19 cellular contexts compared by ENCODE assay signal in genomic region chr6:130959938-130960337, GRCh38.
DNase-seq lines count a peak whose midpoint lies in the region; ATAC-seq and TF ChIP-seq lines count a peak whose summit lies in the region.
"Had no signal": no experiment of that assay in that cellular context is flagged by ENCODE, and none has a peak within 500 bp of the region (broad histone marks: within the 10 kb centered on the region; RNA-seq: fewer than 3 reads in every experiment).

No MANE protein-coding gene starts in this region.

- H3K79me2 ChIP-seq in fibroblast of lung (ENCODE audit: control insufficient read depth, insufficient read depth, low read length) = peaks cover 74% of the 10 kb centered on the region

- H3K27ac ChIP-seq in IMR-90 (ENCODE audit: insufficient read depth, low read length) (no peak overlapping the region), Panc1 (ENCODE audit: low read length) (peak overlapping the region; percentile 7; the same call in 1 of the 2 replicates), fibroblast of lung (ENCODE audit: insufficient read depth, low read length) (no peak overlapping the region)
- H3K27ac ChIP-seq: 22Rv1, A549, BLaER1, HL-60 had no signal

- H3K23ac ChIP-seq in IMR-90 (ENCODE audit: low read depth, low read length) = 0 out of 2 replicates have a peak overlapping the region, but pooled peaks have one; percentile 60

- no peak overlapping the region for H3K56ac ChIP-seq in IMR-90 (ENCODE audit: extremely low read depth, insufficient read depth, low read length)

- no peak overlapping the region for H2BK120ac ChIP-seq in IMR-90 (ENCODE audit: low read depth, low read length)

- H4K20me1 ChIP-seq in IMR-90 (ENCODE audit: insufficient read depth, low read length) = peaks cover 42% of the 10 kb centered on the region; the same call in 1 of the 2 replicates
- no peaks in the 10 kb centered on the region for H4K20me1 ChIP-seq in fibroblast of lung (ENCODE audit: control insufficient read depth, extremely low read depth, insufficient read depth, low read length)
- H4K20me1 ChIP-seq: BLaER1 had no signal

- H3K9ac ChIP-seq in IMR-90 (ENCODE audit: low read depth, low read length) = no peak overlapping the region
- H3K9ac ChIP-seq in fibroblast of lung (ENCODE audit: insufficient read depth, low read length) = no peak overlapping the region
- H3K9ac ChIP-seq: BLaER1 had no signal

- intact Hi-C loops in IMR-90 (cut with micrococcal nuclease) = no loop called here
- intact Hi-C loops in Panc1 (cut with micrococcal nuclease; ENCODE audit: unreplicated experiment) = no loop called here

- TF ChIP-seq POLR2A in IMR-90 (IDR thresholded peaks at IDR 0.05; ENCODE audit: low read depth, low read length) = no peak

- TF ChIP-seq RAD21 in IMR-90 (IDR thresholded peaks at IDR 0.05; ENCODE audit: low read length) = no peak

- no peak for TF ChIP-seq CTCF in IMR-90 (conservative IDR thresholded peaks at IDR 0.05; ENCODE audit: low read depth, low read length)
- no peak for TF ChIP-seq CTCF in Panc1 (IDR thresholded peaks at IDR 0.05)
- TF ChIP-seq CTCF in fibroblast of lung (conservative IDR thresholded peaks at IDR 0.05 in 1 of 2, IDR thresholded peaks at IDR 0.05 in 1 of 2; ENCODE audit: low read depth in 1 of 2, low read length in 2 of 2) = no peak

- H3K9me3 ChIP-seq in IMR-90 (ENCODE audit: control insufficient read depth, insufficient read depth, low read length) (no peaks in the 10 kb centered on the region), Panc1 (ENCODE audit: control insufficient read depth, insufficient read depth, low read depth, low read length) (no peaks in the 10 kb centered on the region), fibroblast of lung (ENCODE audit: control insufficient read depth, insufficient read depth, low read depth, low read length) (no peaks in the 10 kb centered on the region)
- H3K9me3 ChIP-seq: A549, HAP-1 had no signal

- no CpG with 5 or more reads among the region's 1 CpG for WGBS in IMR-90 (ENCODE audit: extremely low coverage in 2 of 2, insufficient read length in 1 of 2), 2 experiments

- H3K27me3 ChIP-seq in IMR-90 (ENCODE audit: control insufficient read depth, insufficient read depth, low read length) = no peaks in the 10 kb centered on the region
- H3K27me3 ChIP-seq in Panc1 (ENCODE audit: control insufficient read depth, insufficient read depth, low read length) = no peaks in the 10 kb centered on the region
- no peaks in the 10 kb centered on the region for H3K27me3 ChIP-seq in fibroblast of lung (ENCODE audit: control insufficient read depth, insufficient read depth, low read length)
- H3K27me3 ChIP-seq: BLaER1 had no signal

- peaks cover 10% of the 10 kb centered on the region for H3K4me1 ChIP-seq in IMR-90 (ENCODE audit: control insufficient read depth, insufficient read depth, low read length)
- peaks cover 13% of the 10 kb centered on the region for H3K4me1 ChIP-seq in Panc1 (ENCODE audit: control insufficient read depth, insufficient read depth, low read length)
- no peaks in the 10 kb centered on the region for H3K4me1 ChIP-seq in fibroblast of lung (ENCODE audit: control insufficient read depth, extremely low read depth, insufficient read depth, low read length)
- H3K4me1 ChIP-seq: A549, HAP-1 had no signal

- peaks cover 55 to 72% of the 10 kb centered on the region in 2 experiments for H3K79me1 ChIP-seq in IMR-90 (ENCODE audit: low read depth in 1 of 2, low read length in 2 of 2)

- peak; percentile 7 for DNase-seq in Daoy (ENCODE audit: low read depth)
- DNase-seq in IMR-90 = peak; percentile 67
- no peak for DNase-seq in Panc1 (ENCODE audit: low read depth, low spot score)
- peak; percentile 51 to 80 for DNase-seq in fibroblast of lung (ENCODE audit: low read depth in 2 of 2)
- no peak for DNase-seq in HUDEP-2 (lab: John Stamatoyannopoulos, UW; ENCODE audit: unreplicated experiment in 76 of 76)
- no peak for DNase-seq in HCEC 1CT
- DNase-seq in cerebellum (ENCODE audit: low spot score) = no peak
- DNase-seq in T-helper 2 cell = no peak
- DNase-seq: AML-193; CD4-positive, alpha-beta memory T cell; DMS79 treated with DMSO at 0.1 percent for 48 hours; EL had no signal

- no peak overlapping the region for H2BK20ac ChIP-seq in IMR-90 (ENCODE audit: low read depth, low read length)

- CTCF ChIA-PET in IMR-90 (lab: Yijun Ruan, JAX) = interaction anchor here (0.5 to 1.2 kb wide), 2 partner anchors 8 to 658 kb away, joined by 3 to 10 read pairs; no protein-coding TSS in a partner anchor
- CTCF ChIA-PET in Panc1 (lab: Charles Lee) = no interaction called here

- H4K91ac ChIP-seq in IMR-90 (ENCODE audit: insufficient read depth, low read depth, low read length) = no peak overlapping the region

- no peak overlapping the region for H4K8ac ChIP-seq in IMR-90 (ENCODE audit: low read depth in 2 of 2, low read length in 2 of 2)

- H4K5ac ChIP-seq in IMR-90 (ENCODE audit: low read depth, low read length) = no peak overlapping the region

- H3K9me1 ChIP-seq in IMR-90 (ENCODE audit: insufficient read depth, low read length) = peaks cover 7% of the 10 kb centered on the region

- H2BK15ac ChIP-seq in IMR-90 (ENCODE audit: low read depth, low read length) = no peak overlapping the region

- POLR2A ChIA-PET in IMR-90 (lab: Charles Lee; ENCODE audit: unreplicated experiment) = no interaction called here
- POLR2A ChIA-PET in Panc1 (lab: Charles Lee) = no interaction called here

- no peak overlapping the region for H2BK5ac ChIP-seq in IMR-90 (ENCODE audit: low read depth, low read length, poor library complexity, severe bottlenecking)

- dilution Hi-C loops in IMR-90 (cut with HindIII; ENCODE audit: low sequenced_read_pairs, unreplicated experiment) = no loop called here

- in situ Hi-C loops in IMR-90 (cut with MboI; ENCODE audit: low sequenced_read_pairs) (no loop called here), Panc1 (cut with HindIII; ENCODE audit: low pct_unique_long_range_greater_than_20kb, low sequenced_read_pairs) (no loop called here)

- BruUV-seq in IMR-90 (replicated peaks; lab: Mats Ljungman, UMichigan) (no TSS peak), Panc1 (replicated peaks; lab: Mats Ljungman, UMichigan) (no TSS peak)

- H2AK5ac ChIP-seq in IMR-90 (ENCODE audit: low read depth, low read length) = no peak overlapping the region

- H3K18ac ChIP-seq in IMR-90 (ENCODE audit: low read depth, low read length) = no peak overlapping the region

- H2AK9ac ChIP-seq in IMR-90 (replicated peaks; ENCODE audit: low read depth, low read length, poor library complexity) = no peak overlapping the region

- H3K36me3 ChIP-seq in IMR-90 (ENCODE audit: control insufficient read depth, insufficient read depth, low read length) (peaks cover 6% of the 10 kb centered on the region), Panc1 (ENCODE audit: control insufficient read depth, insufficient read depth, low read length) (no peaks in the 10 kb centered on the region), fibroblast of lung (ENCODE audit: control insufficient read depth, insufficient read depth, low read length) (peaks cover 2% of the 10 kb centered on the region)
- H3K36me3 ChIP-seq: HAP-1 had no signal

- H3K4me2 ChIP-seq in IMR-90 (ENCODE audit: low read depth, low read length) (no peak overlapping the region), fibroblast of lung (ENCODE audit: extremely low read depth, insufficient read depth, low read length) (no peak overlapping the region)
- H3K4me2 ChIP-seq: A549, BLaER1 had no signal

- ATAC-seq in IMR-90 (ENCODE audit: low read depth) (peak; percentile 69), Panc1 (no peak)
- ATAC-seq: A549, GM12878, HepG2 had no signal

- H2AFZ ChIP-seq in IMR-90 (replicated peaks; ENCODE audit: low read length, poor library complexity) (no peak overlapping the region), fibroblast of lung (ENCODE audit: low read length) (no peak overlapping the region)

- H3K4me3 ChIP-seq in IMR-90 (ENCODE audit: insufficient read depth, low read depth, low read length) = no peak overlapping the region
- H3K4me3 ChIP-seq in Panc1 (ENCODE audit: low read depth in 2 of 2, low read length in 2 of 2) = no peak overlapping the region
- no peak overlapping the region for H3K4me3 ChIP-seq in fibroblast of lung (replicated peaks in 1 of 4; ENCODE audit: control extremely low read depth in 1 of 4, insufficient read depth in 1 of 4, low read depth in 3 of 4, low read length in 4 of 4)
- H3K4me3 ChIP-seq: A549, BLaER1, GM12878, HAP-1 had no signal

- H3K4ac ChIP-seq in IMR-90 (ENCODE audit: low read depth, low read length) = no peak overlapping the region

- H3K14ac ChIP-seq in IMR-90 (replicated peaks; ENCODE audit: low read depth, low read length) = 0 out of 2 replicates have a peak overlapping the region, but pooled peaks have one; percentile 66

TF ChIP-seq in IMR-90, 13 proteins besides CTCF, POLR2A, EP300 and RAD21:
- TF ChIP-seq RCOR1 (IDR thresholded peaks at IDR 0.05; ENCODE audit: insufficient replicate concordance, low read length) = no peak
- TF ChIP-seq CHD1 (IDR thresholded peaks at IDR 0.05; ENCODE audit: low read depth, low read length) = no peak
- TF ChIP-seq SMC3 (IDR thresholded peaks at IDR 0.05; ENCODE audit: low read depth, low read length) = no peak
- TF ChIP-seq MXI1 (IDR thresholded peaks at IDR 0.05; ENCODE audit: borderline replicate concordance, low read depth, low read length) = no peak

Comparison
In these comparisons a context has a peak if more than half of its experiments do, and no peak if none do; other contexts are left out.
1. DNase-seq: peak in Daoy (single experiment), IMR-90 (single experiment) and fibroblast of lung (2 of 2); none in Panc1 (single experiment), HUDEP-2 (0 of 76), HCEC 1CT (single experiment), cerebellum (single experiment) and T-helper 2 cell (0 of 5).